Comparison of ENCODE assay signal across 24 cellular contexts in the genomic region with DNA sequence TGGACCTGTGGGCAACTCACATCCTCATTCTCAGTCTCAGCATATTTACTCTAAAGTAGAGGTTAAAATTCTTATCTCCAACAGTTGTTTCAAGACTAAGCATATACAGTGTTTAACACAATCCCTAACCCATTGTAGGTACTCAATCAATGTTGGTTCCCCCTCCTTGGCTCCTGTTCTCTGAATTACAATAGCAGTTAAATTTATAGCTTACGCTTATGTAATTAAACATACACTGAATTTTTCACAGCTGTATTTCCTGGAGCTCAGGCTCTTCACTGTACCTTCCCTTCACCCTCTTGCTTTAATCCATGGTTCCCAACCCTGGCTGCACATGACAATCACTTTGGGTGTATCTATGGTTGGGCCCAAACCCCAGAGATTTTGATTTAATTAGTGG.
"Had no signal": no experiment of that assay in that cellular context is flagged by ENCODE, and none has a peak within 500 bp of the region (broad histone marks: within the 10 kb centered on the region; RNA-seq: fewer than 3 reads in every experiment).

No MANE protein-coding gene starts in this region.

- H3K27ac Mint-ChIP-seq: IgD-negative memory B cell had no signal

- H3K27ac ChIP-seq: KMS-11, SJSA1, SK-N-MC had no signal

- H3K9ac ChIP-seq: KMS-11 had no signal

- H3K36me3 Mint-ChIP-seq: IgD-negative memory B cell had no signal

- H3K9me3 ChIP-seq: SJSA1 had no signal

- DNase-seq: Kasumi-1, MV-4-11, NCI-H1048, NCI-H1105, NCI-H1436 treated with DMSO at 0.1 percent for 48 hours, NCI-H1694 treated with DMSO at 0.1 percent for 48 hours, NCI-H1930, NCI-H2107, NCI-H226, NCI-H446, NCI-H510A, NCI-H524 treated with DMSO at 0.1 percent for 48 hours, NCI-H69, NCI-H774, Right ventricle myocardium superior, RPMI8226, SIG-M5, T-helper 1 cell had no signal

- H3K9me3 Mint-ChIP-seq: IgD-negative memory B cell had no signal

- H3K4me3 Mint-ChIP-seq: IgD-negative memory B cell had no signal

- H3K4me1 ChIP-seq: SJSA1 had no signal

- H3K4me3 ChIP-seq: K562, SJSA1, SK-N-MC had no signal

- ATAC-seq: HepG2, K562 had no signal

- H3K36me3 ChIP-seq: SJSA1 had no signal

- H3K4me2 ChIP-seq: KMS-11 had no signal
